ENCODE assay signal across 1 cellular context in the genomic region with DNA sequence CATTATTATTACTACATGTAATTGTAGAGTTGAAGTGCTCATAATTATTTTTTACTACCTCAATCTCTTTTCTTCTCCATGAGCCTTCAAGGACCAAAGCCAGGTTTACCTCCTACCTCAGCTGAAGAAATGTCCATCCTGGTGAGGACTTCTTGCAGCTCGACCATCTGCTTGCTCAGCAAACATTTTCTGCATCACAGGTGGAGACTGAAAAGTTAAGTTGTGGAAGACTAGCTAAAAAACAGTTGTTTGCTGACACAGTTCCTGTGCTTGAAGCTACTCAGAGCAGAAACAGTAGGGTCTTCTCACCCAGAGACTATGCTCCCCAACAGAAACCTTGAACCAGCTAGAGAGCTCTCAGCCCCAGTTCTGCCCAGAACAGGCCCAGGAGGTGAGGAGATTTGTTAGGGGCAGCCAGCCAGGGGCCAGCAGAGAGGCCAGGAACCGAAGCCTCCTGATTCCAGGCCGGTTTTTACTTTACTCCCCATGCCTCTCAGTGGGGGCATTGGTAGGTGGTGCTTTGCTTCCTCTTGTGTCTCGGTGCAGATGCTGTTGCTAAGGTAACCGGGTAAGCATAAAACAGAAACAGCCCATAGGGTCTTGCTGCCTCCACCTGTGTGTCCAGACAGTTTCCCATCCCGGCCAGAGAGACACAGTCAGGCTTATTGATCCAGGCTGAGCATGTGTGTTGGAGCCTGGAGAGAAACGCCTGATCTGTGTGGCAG.
TF ChIP-seq lines count a peak whose summit lies in the region.

No MANE protein-coding gene starts in this region.

TF ChIP-seq in IMR-90, 13 proteins besides CTCF, POLR2A, EP300 and RAD21:
- TF ChIP-seq SMC3 (IDR thresholded peaks at IDR 0.05; ENCODE audit: low read depth, low read length) (no peak), CEBPB (IDR thresholded peaks at IDR 0.05; ENCODE audit: low read depth, low read length) (no peak), NFE2L2 (IDR thresholded peaks at IDR 0.05; ENCODE audit: low read depth, low read length) (no peak), BHLHE40 (IDR thresholded peaks at IDR 0.05; ENCODE audit: low read depth, low read length) (no peak), MXI1 (IDR thresholded peaks at IDR 0.05; ENCODE audit: borderline replicate concordance, low read depth, low read length) (no peak), MAFK (IDR thresholded peaks at IDR 0.05; ENCODE audit: low read depth, low read length) (no peak)
- TF ChIP-seq, protein P1, sequence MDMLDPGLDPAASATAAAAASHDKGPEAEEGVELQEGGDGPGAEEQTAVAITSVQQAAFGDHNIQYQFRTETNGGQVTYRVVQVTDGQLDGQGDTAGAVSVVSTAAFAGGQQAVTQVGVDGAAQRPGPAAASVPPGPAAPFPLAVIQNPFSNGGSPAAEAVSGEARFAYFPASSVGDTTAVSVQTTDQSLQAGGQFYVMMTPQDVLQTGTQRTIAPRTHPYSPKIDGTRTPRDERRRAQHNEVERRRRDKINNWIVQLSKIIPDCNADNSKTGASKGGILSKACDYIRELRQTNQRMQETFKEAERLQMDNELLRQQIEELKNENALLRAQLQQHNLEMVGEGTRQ (IDR thresholded peaks at IDR 0.05; ENCODE audit: low read depth, low read length), result no peak
TF ChIP-seq in IMR-90: peak in this region for 0.
